ENCODE assay signal across 1 cellular context in the genomic region with DNA sequence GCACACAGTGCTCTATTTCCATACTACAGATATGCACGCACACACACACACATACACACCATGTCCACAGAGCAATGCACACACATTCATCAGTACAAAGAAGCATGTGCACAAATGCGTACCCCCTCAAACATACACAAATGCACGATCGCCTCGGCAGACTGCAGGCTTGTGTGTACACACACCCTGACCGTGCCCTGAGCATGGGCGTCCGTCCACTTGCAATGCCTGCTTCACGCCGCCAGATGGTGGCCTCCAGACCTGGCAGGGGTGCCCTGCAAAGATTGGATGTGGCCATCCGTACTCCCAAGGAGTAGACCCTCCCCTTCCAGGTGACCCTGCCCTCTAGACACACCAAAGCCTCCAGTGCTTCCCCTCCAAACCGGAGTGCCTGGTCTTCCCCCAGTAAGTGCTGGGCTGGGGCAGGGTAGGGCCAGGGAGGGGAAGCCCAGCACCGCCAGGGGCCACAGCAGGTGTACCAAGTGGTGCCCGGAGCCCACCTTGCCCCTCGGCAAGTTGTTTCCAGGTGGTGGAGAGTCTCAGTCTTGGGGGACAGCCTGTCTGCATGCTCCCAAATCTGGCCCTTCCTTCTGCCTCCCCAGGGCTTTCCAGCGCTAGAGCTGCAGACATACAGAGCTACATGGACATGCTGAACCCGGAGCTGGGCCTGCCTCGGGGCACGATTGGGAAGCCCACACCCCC.
TF ChIP-seq lines count a peak whose summit lies in the region.

No MANE protein-coding gene starts in this region.

TF ChIP-seq in HepG2, 621 proteins besides CTCF, POLR2A, EP300 and RAD21 (continues in another document):
- TF ChIP-seq ZNF543 (CRISPR knock-in tag; IDR thresholded peaks at IDR 0.05) (0 out of 2 replicates have a peak, but pooled peaks have one; percentile 61), BCL6 (CRISPR knock-in tag; IDR thresholded peaks at IDR 0.05) (peak; percentile 22; the same call in 1 of the 2 replicates), ZSCAN25 (CRISPR knock-in tag; IDR thresholded peaks at IDR 0.05) (peak; percentile 91), HMG20A (CRISPR knock-in tag; IDR thresholded peaks at IDR 0.05; ENCODE audit: borderline replicate concordance) (no peak), ZNF430 (CRISPR knock-in tag; IDR thresholded peaks at IDR 0.05) (0 out of 2 replicates have a peak, but pooled peaks have one; percentile 61), SOX5 (CRISPR knock-in tag; IDR thresholded peaks at IDR 0.05; ENCODE audit: borderline replicate concordance) (peak; percentile 18; the same call in 1 of the 2 replicates), STAG1 (CRISPR knock-in tag; IDR thresholded peaks at IDR 0.05) (peak; percentile 69), SAFB2 (CRISPR knock-in tag; IDR thresholded peaks at IDR 0.05; ENCODE audit: borderline replicate concordance, low read depth) (0 out of 2 replicates have a peak, but pooled peaks have one; percentile 62), GABPB1 (CRISPR knock-in tag; IDR thresholded peaks at IDR 0.05) (0 out of 2 replicates have a peak, but pooled peaks have one; percentile 27), ZNF263 (CRISPR knock-in tag; IDR thresholded peaks at IDR 0.05) (0 out of 2 replicates have a peak, but pooled peaks have one; percentile 74), SALL1 (CRISPR knock-in tag; IDR thresholded peaks at IDR 0.05) (peak; percentile 62), ATF7-NPFF (CRISPR knock-in tag; IDR thresholded peaks at IDR 0.05; ENCODE audit: low read depth) (peak; percentile 11; the same call in 1 of the 2 replicates), ZFX (CRISPR knock-in tag; IDR thresholded peaks at IDR 0.05; ENCODE audit: low read depth) (0 out of 2 replicates have a peak, but pooled peaks have one; percentile 14), RARA (CRISPR knock-in tag; IDR thresholded peaks at IDR 0.05) (peak; percentile 67), GFI1 (CRISPR knock-in tag; IDR thresholded peaks at IDR 0.05; ENCODE audit: borderline replicate concordance) (peak; percentile 29; the same call in 1 of the 2 replicates), GATAD1 (CRISPR knock-in tag; IDR thresholded peaks at IDR 0.05) (peak; percentile 55; the same call in 1 of the 2 replicates), SMC3 (IDR thresholded peaks at IDR 0.05; ENCODE audit: low read length) (peak; percentile 49; the same call in 1 of the 2 replicates), DNMT3B (CRISPR knock-in tag; conservative IDR thresholded peaks at IDR 0.05) (no peak), PCBP1 (IDR thresholded peaks at IDR 0.05; ENCODE audit: borderline replicate concordance, low read depth, low read length) (0 out of 2 replicates have a peak, but pooled peaks have one; percentile 80), BHLHE40 (IDR thresholded peaks at IDR 0.05; ENCODE audit: low read length) (0 out of 2 replicates have a peak, but pooled peaks have one; percentile 31), KDM5B (CRISPR knock-in tag; IDR thresholded peaks at IDR 0.05; ENCODE audit: borderline replicate concordance) (no peak), NFIC (IDR thresholded peaks at IDR 0.05; ENCODE audit: low read length) (no peak), KDM2A (CRISPR knock-in tag; IDR thresholded peaks at IDR 0.05; ENCODE audit: borderline replicate concordance, low read depth) (peak; percentile 56; the same call in 1 of the 2 replicates), ZMYM3 (CRISPR knock-in tag; IDR thresholded peaks at IDR 0.05) (0 out of 2 replicates have a peak, but pooled peaks have one; percentile 25), FOXA1 (IDR thresholded peaks at IDR 0.05) (0 out of 2 replicates have a peak, but pooled peaks have one; percentile 5), FOXA1 (CRISPR knock-in tag; IDR thresholded peaks at IDR 0.05) (peak; percentile 85), ZNF33A (CRISPR knock-in tag; IDR thresholded peaks at IDR 0.05; ENCODE audit: borderline replicate concordance) (no peak), MIER3 (CRISPR knock-in tag; IDR thresholded peaks at IDR 0.05; ENCODE audit: borderline replicate concordance) (peak; percentile 36; the same call in 1 of the 2 replicates), MIXL1 (CRISPR knock-in tag; IDR thresholded peaks at IDR 0.05) (peak; percentile 22; the same call in 1 of the 2 replicates), SP4 (CRISPR knock-in tag; IDR thresholded peaks at IDR 0.05) (peak; percentile 59; the same call in 1 of the 2 replicates)
- TF ChIP-seq, protein P1, sequence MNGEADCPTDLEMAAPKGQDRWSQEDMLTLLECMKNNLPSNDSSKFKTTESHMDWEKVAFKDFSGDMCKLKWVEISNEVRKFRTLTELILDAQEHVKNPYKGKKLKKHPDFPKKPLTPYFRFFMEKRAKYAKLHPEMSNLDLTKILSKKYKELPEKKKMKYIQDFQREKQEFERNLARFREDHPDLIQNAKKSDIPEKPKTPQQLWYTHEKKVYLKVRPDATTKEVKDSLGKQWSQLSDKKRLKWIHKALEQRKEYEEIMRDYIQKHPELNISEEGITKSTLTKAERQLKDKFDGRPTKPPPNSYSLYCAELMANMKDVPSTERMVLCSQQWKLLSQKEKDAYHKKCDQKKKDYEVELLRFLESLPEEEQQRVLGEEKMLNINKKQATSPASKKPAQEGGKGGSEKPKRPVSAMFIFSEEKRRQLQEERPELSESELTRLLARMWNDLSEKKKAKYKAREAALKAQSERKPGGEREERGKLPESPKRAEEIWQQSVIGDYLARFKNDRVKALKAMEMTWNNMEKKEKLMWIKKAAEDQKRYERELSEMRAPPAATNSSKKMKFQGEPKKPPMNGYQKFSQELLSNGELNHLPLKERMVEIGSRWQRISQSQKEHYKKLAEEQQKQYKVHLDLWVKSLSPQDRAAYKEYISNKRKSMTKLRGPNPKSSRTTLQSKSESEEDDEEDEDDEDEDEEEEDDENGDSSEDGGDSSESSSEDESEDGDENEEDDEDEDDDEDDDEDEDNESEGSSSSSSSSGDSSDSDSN (CRISPR knock-in tag; IDR thresholded peaks at IDR 0.05), result peak; percentile 28
- TF ChIP-seq, protein P2, sequence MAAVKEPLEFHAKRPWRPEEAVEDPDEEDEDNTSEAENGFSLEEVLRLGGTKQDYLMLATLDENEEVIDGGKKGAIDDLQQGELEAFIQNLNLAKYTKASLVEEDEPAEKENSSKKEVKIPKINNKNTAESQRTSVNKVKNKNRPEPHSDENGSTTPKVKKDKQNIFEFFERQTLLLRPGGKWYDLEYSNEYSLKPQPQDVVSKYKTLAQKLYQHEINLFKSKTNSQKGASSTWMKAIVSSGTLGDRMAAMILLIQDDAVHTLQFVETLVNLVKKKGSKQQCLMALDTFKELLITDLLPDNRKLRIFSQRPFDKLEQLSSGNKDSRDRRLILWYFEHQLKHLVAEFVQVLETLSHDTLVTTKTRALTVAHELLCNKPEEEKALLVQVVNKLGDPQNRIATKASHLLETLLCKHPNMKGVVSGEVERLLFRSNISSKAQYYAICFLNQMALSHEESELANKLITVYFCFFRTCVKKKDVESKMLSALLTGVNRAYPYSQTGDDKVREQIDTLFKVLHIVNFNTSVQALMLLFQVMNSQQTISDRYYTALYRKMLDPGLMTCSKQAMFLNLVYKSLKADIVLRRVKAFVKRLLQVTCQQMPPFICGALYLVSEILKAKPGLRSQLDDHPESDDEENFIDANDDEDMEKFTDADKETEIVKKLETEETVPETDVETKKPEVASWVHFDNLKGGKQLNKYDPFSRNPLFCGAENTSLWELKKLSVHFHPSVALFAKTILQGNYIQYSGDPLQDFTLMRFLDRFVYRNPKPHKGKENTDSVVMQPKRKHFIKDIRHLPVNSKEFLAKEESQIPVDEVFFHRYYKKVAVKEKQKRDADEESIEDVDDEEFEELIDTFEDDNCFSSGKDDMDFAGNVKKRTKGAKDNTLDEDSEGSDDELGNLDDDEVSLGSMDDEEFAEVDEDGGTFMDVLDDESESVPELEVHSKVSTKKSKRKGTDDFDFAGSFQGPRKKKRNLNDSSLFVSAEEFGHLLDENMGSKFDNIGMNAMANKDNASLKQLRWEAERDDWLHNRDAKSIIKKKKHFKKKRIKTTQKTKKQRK (IDR thresholded peaks at IDR 0.05; ENCODE audit: low read length), result no peak
- TF ChIP-seq, protein P3, sequence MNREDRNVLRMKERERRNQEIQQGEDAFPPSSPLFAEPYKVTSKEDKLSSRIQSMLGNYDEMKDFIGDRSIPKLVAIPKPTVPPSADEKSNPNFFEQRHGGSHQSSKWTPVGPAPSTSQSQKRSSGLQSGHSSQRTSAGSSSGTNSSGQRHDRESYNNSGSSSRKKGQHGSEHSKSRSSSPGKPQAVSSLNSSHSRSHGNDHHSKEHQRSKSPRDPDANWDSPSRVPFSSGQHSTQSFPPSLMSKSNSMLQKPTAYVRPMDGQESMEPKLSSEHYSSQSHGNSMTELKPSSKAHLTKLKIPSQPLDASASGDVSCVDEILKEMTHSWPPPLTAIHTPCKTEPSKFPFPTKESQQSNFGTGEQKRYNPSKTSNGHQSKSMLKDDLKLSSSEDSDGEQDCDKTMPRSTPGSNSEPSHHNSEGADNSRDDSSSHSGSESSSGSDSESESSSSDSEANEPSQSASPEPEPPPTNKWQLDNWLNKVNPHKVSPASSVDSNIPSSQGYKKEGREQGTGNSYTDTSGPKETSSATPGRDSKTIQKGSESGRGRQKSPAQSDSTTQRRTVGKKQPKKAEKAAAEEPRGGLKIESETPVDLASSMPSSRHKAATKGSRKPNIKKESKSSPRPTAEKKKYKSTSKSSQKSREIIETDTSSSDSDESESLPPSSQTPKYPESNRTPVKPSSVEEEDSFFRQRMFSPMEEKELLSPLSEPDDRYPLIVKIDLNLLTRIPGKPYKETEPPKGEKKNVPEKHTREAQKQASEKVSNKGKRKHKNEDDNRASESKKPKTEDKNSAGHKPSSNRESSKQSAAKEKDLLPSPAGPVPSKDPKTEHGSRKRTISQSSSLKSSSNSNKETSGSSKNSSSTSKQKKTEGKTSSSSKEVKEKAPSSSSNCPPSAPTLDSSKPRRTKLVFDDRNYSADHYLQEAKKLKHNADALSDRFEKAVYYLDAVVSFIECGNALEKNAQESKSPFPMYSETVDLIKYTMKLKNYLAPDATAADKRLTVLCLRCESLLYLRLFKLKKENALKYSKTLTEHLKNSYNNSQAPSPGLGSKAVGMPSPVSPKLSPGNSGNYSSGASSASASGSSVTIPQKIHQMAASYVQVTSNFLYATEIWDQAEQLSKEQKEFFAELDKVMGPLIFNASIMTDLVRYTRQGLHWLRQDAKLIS (CRISPR knock-in tag; IDR thresholded peaks at IDR 0.05), result 0 out of 2 replicates have a peak, but pooled peaks have one; percentile 69
- TF ChIP-seq, protein P4, sequence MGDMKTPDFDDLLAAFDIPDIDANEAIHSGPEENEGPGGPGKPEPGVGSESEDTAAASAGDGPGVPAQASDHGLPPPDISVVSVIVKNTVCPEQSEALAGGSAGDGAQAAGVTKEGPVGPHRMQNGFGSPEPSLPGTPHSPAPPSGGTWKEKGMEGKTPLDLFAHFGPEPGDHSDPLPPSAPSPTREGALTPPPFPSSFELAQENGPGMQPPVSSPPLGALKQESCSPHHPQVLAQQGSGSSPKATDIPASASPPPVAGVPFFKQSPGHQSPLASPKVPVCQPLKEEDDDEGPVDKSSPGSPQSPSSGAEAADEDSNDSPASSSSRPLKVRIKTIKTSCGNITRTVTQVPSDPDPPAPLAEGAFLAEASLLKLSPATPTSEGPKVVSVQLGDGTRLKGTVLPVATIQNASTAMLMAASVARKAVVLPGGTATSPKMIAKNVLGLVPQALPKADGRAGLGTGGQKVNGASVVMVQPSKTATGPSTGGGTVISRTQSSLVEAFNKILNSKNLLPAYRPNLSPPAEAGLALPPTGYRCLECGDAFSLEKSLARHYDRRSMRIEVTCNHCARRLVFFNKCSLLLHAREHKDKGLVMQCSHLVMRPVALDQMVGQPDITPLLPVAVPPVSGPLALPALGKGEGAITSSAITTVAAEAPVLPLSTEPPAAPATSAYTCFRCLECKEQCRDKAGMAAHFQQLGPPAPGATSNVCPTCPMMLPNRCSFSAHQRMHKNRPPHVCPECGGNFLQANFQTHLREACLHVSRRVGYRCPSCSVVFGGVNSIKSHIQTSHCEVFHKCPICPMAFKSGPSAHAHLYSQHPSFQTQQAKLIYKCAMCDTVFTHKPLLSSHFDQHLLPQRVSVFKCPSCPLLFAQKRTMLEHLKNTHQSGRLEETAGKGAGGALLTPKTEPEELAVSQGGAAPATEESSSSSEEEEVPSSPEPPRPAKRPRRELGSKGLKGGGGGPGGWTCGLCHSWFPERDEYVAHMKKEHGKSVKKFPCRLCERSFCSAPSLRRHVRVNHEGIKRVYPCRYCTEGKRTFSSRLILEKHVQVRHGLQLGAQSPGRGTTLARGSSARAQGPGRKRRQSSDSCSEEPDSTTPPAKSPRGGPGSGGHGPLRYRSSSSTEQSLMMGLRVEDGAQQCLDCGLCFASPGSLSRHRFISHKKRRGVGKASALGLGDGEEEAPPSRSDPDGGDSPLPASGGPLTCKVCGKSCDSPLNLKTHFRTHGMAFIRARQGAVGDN (CRISPR knock-in tag; IDR thresholded peaks at IDR 0.05), result peak; percentile 63
- TF ChIP-seq, protein P5, sequence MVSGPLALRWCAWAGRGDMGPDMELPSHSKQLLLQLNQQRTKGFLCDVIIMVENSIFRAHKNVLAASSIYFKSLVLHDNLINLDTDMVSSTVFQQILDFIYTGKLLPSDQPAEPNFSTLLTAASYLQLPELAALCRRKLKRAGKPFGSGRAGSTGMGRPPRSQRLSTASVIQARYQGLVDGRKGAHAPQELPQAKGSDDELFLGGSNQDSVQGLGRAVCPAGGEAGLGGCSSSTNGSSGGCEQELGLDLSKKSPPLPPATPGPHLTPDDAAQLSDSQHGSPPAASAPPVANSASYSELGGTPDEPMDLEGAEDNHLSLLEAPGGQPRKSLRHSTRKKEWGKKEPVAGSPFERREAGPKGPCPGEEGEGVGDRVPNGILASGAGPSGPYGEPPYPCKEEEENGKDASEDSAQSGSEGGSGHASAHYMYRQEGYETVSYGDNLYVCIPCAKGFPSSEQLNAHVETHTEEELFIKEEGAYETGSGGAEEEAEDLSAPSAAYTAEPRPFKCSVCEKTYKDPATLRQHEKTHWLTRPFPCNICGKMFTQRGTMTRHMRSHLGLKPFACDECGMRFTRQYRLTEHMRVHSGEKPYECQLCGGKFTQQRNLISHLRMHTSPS (CRISPR knock-in tag; IDR thresholded peaks at IDR 0.05; ENCODE audit: low read depth), result peak; percentile 87; the same call in 1 of the 2 replicates
- TF ChIP-seq, protein P6, sequence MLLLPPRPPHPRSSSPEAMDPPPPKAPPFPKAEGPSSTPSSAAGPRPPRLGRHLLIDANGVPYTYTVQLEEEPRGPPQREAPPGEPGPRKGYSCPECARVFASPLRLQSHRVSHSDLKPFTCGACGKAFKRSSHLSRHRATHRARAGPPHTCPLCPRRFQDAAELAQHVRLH (CRISPR knock-in tag; IDR thresholded peaks at IDR 0.05; ENCODE audit: borderline replicate concordance, low read depth), result 0 out of 2 replicates have a peak, but pooled peaks have one; percentile 49
- TF ChIP-seq, protein P7, sequence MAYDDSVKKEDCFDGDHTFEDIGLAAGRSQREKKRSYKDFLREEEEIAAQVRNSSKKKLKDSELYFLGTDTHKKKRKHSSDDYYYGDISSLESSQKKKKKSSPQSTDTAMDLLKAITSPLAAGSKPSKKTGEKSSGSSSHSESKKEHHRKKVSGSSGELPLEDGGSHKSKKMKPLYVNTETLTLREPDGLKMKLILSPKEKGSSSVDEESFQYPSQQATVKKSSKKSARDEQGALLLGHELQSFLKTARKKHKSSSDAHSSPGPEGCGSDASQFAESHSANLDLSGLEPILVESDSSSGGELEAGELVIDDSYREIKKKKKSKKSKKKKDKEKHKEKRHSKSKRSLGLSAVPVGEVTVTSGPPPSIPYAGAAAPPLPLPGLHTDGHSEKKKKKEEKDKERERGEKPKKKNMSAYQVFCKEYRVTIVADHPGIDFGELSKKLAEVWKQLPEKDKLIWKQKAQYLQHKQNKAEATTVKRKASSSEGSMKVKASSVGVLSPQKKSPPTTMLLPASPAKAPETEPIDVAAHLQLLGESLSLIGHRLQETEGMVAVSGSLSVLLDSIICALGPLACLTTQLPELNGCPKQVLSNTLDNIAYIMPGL (CRISPR knock-in tag; IDR thresholded peaks at IDR 0.05; ENCODE audit: borderline replicate concordance in 1 of 2, low read depth in 1 of 2), result peak; percentile 77 to 90
- TF ChIP-seq, protein P8, sequence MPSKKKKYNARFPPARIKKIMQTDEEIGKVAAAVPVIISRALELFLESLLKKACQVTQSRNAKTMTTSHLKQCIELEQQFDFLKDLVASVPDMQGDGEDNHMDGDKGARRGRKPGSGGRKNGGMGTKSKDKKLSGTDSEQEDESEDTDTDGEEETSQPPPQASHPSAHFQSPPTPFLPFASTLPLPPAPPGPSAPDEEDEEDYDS (CRISPR knock-in tag; IDR thresholded peaks at IDR 0.05), result peak; percentile 78
